Comparison of ENCODE assay signal across 25 cellular contexts in the genomic region with DNA sequence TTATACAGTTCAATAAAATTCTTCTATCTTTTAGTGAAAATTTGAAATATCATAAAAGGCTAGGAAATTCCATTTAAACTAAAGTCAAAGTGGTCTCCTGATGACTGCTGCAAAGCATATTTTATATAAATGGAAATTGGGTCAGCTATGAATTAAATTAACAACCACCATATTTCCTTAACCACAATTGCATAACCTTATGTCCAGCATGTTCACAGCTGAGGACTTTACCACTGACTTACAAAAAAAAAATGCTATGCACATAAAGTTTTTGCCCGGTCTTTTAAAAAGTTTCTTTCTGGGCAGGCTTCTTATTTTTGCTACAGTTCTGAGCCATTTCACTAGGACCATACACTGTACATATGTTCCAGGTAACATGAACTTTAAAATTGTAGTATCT.
"Had no signal": no experiment of that assay in that cellular context is flagged by ENCODE, and none has a peak within 500 bp of the region (broad histone marks: within the 10 kb centered on the region; RNA-seq: fewer than 3 reads in every experiment).

No MANE protein-coding gene starts in this region.

- DNase-seq: activated CD4-positive, alpha-beta memory T cell treated with anti-CD3 and anti-CD28 coated beads for 36 hours; activated CD4-positive, alpha-beta T cell treated with anti-CD3 and anti-CD28 coated beads, Interleukin-2, amount 10 ng/mL, durations not matched to agents 7 days and 5 days; activated CD4-positive, CD25-positive, alpha-beta regulatory T cell; activated CD8-positive, alpha-beta memory T cell treated with anti-CD3 and anti-CD28 coated beads for 24 hours; activated effector memory CD4-positive, alpha-beta T cell treated with anti-CD3 and anti-CD28 coated beads, Interleukin-2, amount 50 U/mL, for 16 hours; activated naive CD4-positive, alpha-beta T cell treated with Interleukin-2 at 50 U/mL for 16 hours; activated T-cell treated with anti-CD3 and anti-CD28 coated beads, Interleukin-2, amount 50 U/mL, for 4 hours; anterior cingulate cortex; MG63; MV-4-11; NCI-H1092 treated with DMSO at 0.1 percent for 48 hours; NCI-H1417 treated with DMSO at 0.1 percent for 48 hours; NCI-H1694; NCI-H2029; NCI-H2107; NCI-H345; NCI-H510A; NCI-H526 treated with DMSO at 0.1 percent for 48 hours; NCI-H82; SIG-M5; T-cell; T-helper 2 cell; T1000 had no signal

- ATAC-seq: activated naive CD4-positive, alpha-beta T cell treated with anti-CD3 and anti-CD28 coated beads, Interleukin-2, amount 50 U/mL, for 72 hours; activated T-cell treated with anti-CD3 and anti-CD28 coated beads, Interleukin-2, amount 50 U/mL, for 4 hours; T-cell had no signal

- H3K4me3 ChIP-seq: MG63 had no signal

- H3K9me3 ChIP-seq: MG63 had no signal

- H3K27ac ChIP-seq: VCaP had no signal

- H3K36me3 ChIP-seq: MG63 had no signal

- H3K27me3 ChIP-seq: MG63 had no signal
